ENCODE assay signal across 10 cellular contexts in genomic region chr16:22111629-22112028, GRCh38. TPM values are rescaled to one million over a fixed set of nuclear protein-coding genes. Genes with fewer than 3 reads are reported as not detected.
"Had no signal": no experiment of that assay in that cellular context is flagged by ENCODE, and none has a peak within 500 bp of the region (broad histone marks: within the 10 kb centered on the region; RNA-seq: fewer than 3 reads in every experiment).

No MANE protein-coding gene starts in this region.

RNA-seq across cellular contexts. Expression of gene VWA3A, which starts 19.3 kb away (rescaled TPM):
- total RNA-seq: subcutaneous adipose tissue, vagina had no signal

RNA-seq across cellular contexts. Expression of gene SDR42E2, which starts 50.7 kb away (rescaled TPM):
- total RNA-seq: stomach, suprapubic skin, thoracic aorta, thyroid gland, tibial nerve, transverse colon, urinary bladder, uterus, vagina had no signal
- polyA plus RNA-seq: stomach, urinary bladder had no signal
